8 cellular contexts compared by ENCODE assay signal in genomic region chr2:241617431-241618154, GRCh38. TPM values are rescaled to one million over a fixed set of nuclear protein-coding genes. Genes with fewer than 3 reads are reported as not detected.
DNase-seq lines count a peak whose midpoint lies in the region; ATAC-seq and TF ChIP-seq lines count a peak whose summit lies in the region.

No MANE protein-coding gene starts in this region.

- peak overlapping the region; percentile 67 for H3K4me3 Mint-ChIP-seq in WTC11
- H3K4me3 Mint-ChIP-seq in glutamatergic neuron (ENCODE audit: unreplicated experiment): peak overlapping the region; percentile 35

- H3K9me3 Mint-ChIP-seq in WTC11 (peaks cover 5% of the 10 kb centered on the region), glutamatergic neuron (ENCODE audit: unreplicated experiment) (peaks cover 4% of the 10 kb centered on the region)

- peak; percentile 70 for ATAC-seq in HG03135 (IDR thresholded peaks at IDR 0.05; ENCODE audit: unreplicated experiment)
- ATAC-seq in WTC11: peak; percentile 73
- no peak for ATAC-seq in aorta (ENCODE audit: low FRiP score)

- peaks cover 0 to 17% (median 0%) of the 10 kb centered on the region in 6 donors for H3K36me3 ChIP-seq in spleen
- no peaks in the 10 kb centered on the region for H3K36me3 ChIP-seq in aorta (ENCODE audit: control insufficient read depth in 1 of 2, insufficient read depth in 2 of 2, low read length in 1 of 2)

- POLR2A ChIA-PET in WTC11 (lab: Charles Lee): no interaction called here

- TF ChIP-seq POLR2A in spleen (IDR thresholded peaks at IDR 0.05): no peak

- CTCF ChIA-PET in WTC11 (lab: Charles Lee): interaction anchor here (0.5 to 1.0 kb wide), 2 partner anchors 7 to 105 kb away, joined by 3 read pairs; no protein-coding TSS in a partner anchor

- H3K36me3 Mint-ChIP-seq in WTC11: peaks cover 9% of the 10 kb centered on the region
- peaks cover 5% of the 10 kb centered on the region for H3K36me3 Mint-ChIP-seq in glutamatergic neuron (ENCODE audit: unreplicated experiment)

- TF ChIP-seq CTCF in GM10266 (IDR thresholded peaks at IDR 0.05; ENCODE audit: control insufficient read depth, insufficient read depth, low read depth, missing control alignments) (no peak), WTC11 (IDR thresholded peaks at IDR 0.05) (no peak), glutamatergic neuron (IDR thresholded peaks at IDR 0.05; ENCODE audit: partially characterized antibody, unreplicated experiment) (no peak), spleen (IDR thresholded peaks at IDR 0.05 in 8 of 11, conservative IDR thresholded peaks at IDR 0.05 in 3 of 11) (no peak)

- H3K9me3 ChIP-seq in spleen (no peaks in the 10 kb centered on the region), aorta (ENCODE audit: control insufficient read depth, low read length) (no peaks in the 10 kb centered on the region)

- H3K27ac ChIP-seq in spleen: peak overlapping the region; percentile 38 to 88 (median 76)
- H3K27ac ChIP-seq in aorta (ENCODE audit: low read depth in 1 of 2, low read length in 2 of 2): no peak overlapping the region

- H3K27me3 ChIP-seq in spleen (replicated peaks in 1 of 7) (no peaks in the 10 kb centered on the region), aorta (ENCODE audit: control insufficient read depth in 1 of 2, insufficient read depth in 2 of 2, low read length in 1 of 2) (no peaks in the 10 kb centered on the region)

- H3K4me1 Mint-ChIP-seq in WTC11 (peaks cover 27% of the 10 kb centered on the region), glutamatergic neuron (ENCODE audit: low read depth, unreplicated experiment) (peaks cover 13% of the 10 kb centered on the region)

- H3K27ac Mint-ChIP-seq in WTC11 (peak overlapping the region; percentile 91), glutamatergic neuron (ENCODE audit: unreplicated experiment) (peak overlapping the region; percentile 39)

- peak overlapping the region in 7 of 8 donors; percentile 36 to 73 (median 39) for H3K4me3 ChIP-seq in spleen
- H3K4me3 ChIP-seq in aorta (ENCODE audit: low read length in 2 of 2): no peak overlapping the region

- WGBS in spleen, 5 donors: 31 to 36% (median 32%) methylated on average over 15 of the region's 15 CpGs
- WGBS in aorta, 2 donors: 59% methylated on average over 15 of the region's 15 CpGs

- H3K27me3 Mint-ChIP-seq in WTC11 (ENCODE audit: low read depth): no peaks in the 10 kb centered on the region
- H3K27me3 Mint-ChIP-seq in glutamatergic neuron (ENCODE audit: unreplicated experiment): peaks cover 4% of the 10 kb centered on the region

- intact Hi-C loops in spleen (cut with DNase I; ENCODE audit: low total_unique reads): no loop called here
- intact Hi-C loops in aorta (cut with DNase I): no loop called here

- peak; percentile 65 for DNase-seq in GM10266 (ENCODE audit: extremely low spot score)
- DNase-seq in WTC11 (ENCODE audit: low spot score): no peak
- no peak for DNase-seq in glutamatergic neuron
- peak; percentile 83 for DNase-seq in spleen
- no peak for DNase-seq in aorta
- no peak for DNase-seq in glomerular visceral epithelial cell (ENCODE audit: extremely low spot score)
- DNase-seq in GF-D8 (lab: John Stamatoyannopoulos, UW): no peak

- H3K4me1 ChIP-seq in spleen (peaks cover 6 to 37% (median 25%) of the 10 kb centered on the region in 6 donors), aorta (ENCODE audit: control insufficient read depth in 1 of 2, insufficient read depth in 2 of 2, low read length in 2 of 2) (no peaks in the 10 kb centered on the region)

TF ChIP-seq in WTC11, 78 proteins besides CTCF, POLR2A, EP300 and RAD21:
- TF ChIP-seq TEAD1 (CRISPR knock-in tag; IDR thresholded peaks at IDR 0.05) (no peak), ZNF532 (CRISPR knock-in tag; IDR thresholded peaks at IDR 0.05; ENCODE audit: borderline replicate concordance) (no peak), GRHL2 (CRISPR knock-in tag; IDR thresholded peaks at IDR 0.05; ENCODE audit: insufficient replicate concordance, severe bottlenecking) (no peak), ERG (CRISPR knock-in tag; IDR thresholded peaks at IDR 0.05) (no peak), E2F4 (CRISPR knock-in tag; IDR thresholded peaks at IDR 0.05; ENCODE audit: borderline replicate concordance, low read depth) (no peak), OVOL2 (CRISPR knock-in tag; IDR thresholded peaks at IDR 0.05; ENCODE audit: borderline replicate concordance) (no peak), IRF2 (CRISPR knock-in tag; IDR thresholded peaks at IDR 0.05; ENCODE audit: borderline replicate concordance, low read depth) (no peak)

RNA-seq across cellular contexts. Expression of gene THAP4, which starts 19.4 kb away (rescaled TPM):
- total RNA-seq in WTC11 (2021): 72.6 to 88.6 TPM (median 78.0 TPM) in 3 replicates
- total RNA-seq in glutamatergic neuron (ENCODE audit: unreplicated experiment): 32.4 TPM
- 10 to 100 TPM; 23.5 to 31.5 (median 28.8) TPM for total RNA-seq in spleen
- polyA plus RNA-seq in spleen: 10 to 100 TPM; 21.0 to 27.7 (median 23.5) TPM
- total RNA-seq in aorta: 10 to 100 TPM; 29.2 to 31.9 TPM
- 10 to 100 TPM; 24.3 to 41.5 TPM for polyA plus RNA-seq in aorta

RNA-seq across cellular contexts. Expression of gene ATG4B, which starts 19.9 kb away (rescaled TPM):
- 113 to 133 TPM (median 127 TPM) in 3 replicates for total RNA-seq in WTC11 (2021)
- total RNA-seq in glutamatergic neuron (ENCODE audit: unreplicated experiment): 115 TPM
- total RNA-seq in spleen: 100 to 1,000 TPM in 3 of 7 donors, 10 to 100 TPM in 4; 80.0 to 114 (median 97.2) TPM
- polyA plus RNA-seq in spleen: 10 to 100 TPM; 31.1 to 74.5 (median 44.6) TPM
- 10 to 100 TPM; 71.3 to 85.4 TPM for total RNA-seq in aorta
- polyA plus RNA-seq in aorta: 10 to 100 TPM; 30.4 to 77.3 TPM

RNA-seq across cellular contexts. Expression of gene BOK, which starts 59.0 kb away (rescaled TPM):
- total RNA-seq in WTC11 (2021): 35.1 to 39.4 TPM (median 37.4 TPM) in 3 replicates
- 13.8 TPM for total RNA-seq in glutamatergic neuron (ENCODE audit: unreplicated experiment)
- total RNA-seq in spleen: 10 to 100 TPM in 4 of 7 donors, 1 to 10 TPM in 3; 6.5 to 19.4 (median 13.0) TPM
- polyA plus RNA-seq in spleen: 1 to 10 TPM; 3.0 to 7.2 (median 4.5) TPM
- total RNA-seq in aorta: 10 to 100 TPM in 1 of 2 donors, 1 to 10 TPM in 1; 6.3 to 11.6 TPM
- 1 to 10 TPM; 3.1 to 4.7 TPM for polyA plus RNA-seq in aorta

Comparison
In these comparisons a context has a peak if more than half of its experiments do, and no peak if none do; other contexts are left out.
1. DNase-seq: peak in GM10266 (single experiment) and spleen (single experiment); none in WTC11 (single experiment), glutamatergic neuron (single experiment), aorta (0 of 2), glomerular visceral epithelial cell (single experiment) and GF-D8 (single experiment).
2. H3K27ac ChIP-seq: peak in spleen (8 of 8); none in aorta (0 of 2).
3. H3K4me3 ChIP-seq: peak in spleen (7 of 8); none in aorta (0 of 2).